ENCODE assay signal across 1 cellular context in the genomic region with DNA sequence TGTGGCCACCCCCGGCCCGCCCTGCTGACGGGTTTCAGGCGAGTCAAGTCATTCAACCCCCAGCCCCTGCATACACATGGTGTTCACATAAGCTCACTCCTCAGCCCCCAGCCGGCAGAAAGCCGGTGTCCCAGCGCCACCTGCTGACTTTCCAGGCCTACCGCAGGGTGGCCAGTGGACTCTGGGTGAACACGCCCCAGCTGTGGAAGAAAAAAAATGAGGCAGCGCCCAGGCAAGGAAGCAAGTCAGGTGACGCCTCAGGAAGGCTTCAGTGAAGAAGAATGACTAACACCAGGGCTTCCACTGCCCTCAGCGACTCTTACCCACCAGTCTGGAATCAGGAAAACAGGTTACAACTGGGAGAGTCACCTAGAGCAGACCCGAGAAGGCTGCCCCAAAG.
TF ChIP-seq lines count a peak whose summit lies in the region.

No MANE protein-coding gene starts in this region.

TF ChIP-seq in SK-N-SH, 30 proteins besides CTCF, POLR2A, EP300 and RAD21 (continued from another document):
- TF ChIP-seq IRF3 (IDR thresholded peaks at IDR 0.05; ENCODE audit: low read depth, low read length) (no peak), RCOR1 (IDR thresholded peaks at IDR 0.05; ENCODE audit: low read length) (no peak), POLR2AphosphoS5 (IDR thresholded peaks at IDR 0.05; ENCODE audit: low read depth, low read length) (no peak), MAX (IDR thresholded peaks at IDR 0.05; ENCODE audit: low read depth) (no peak), FOXJ3 (CRISPR knock-in tag; IDR thresholded peaks at IDR 0.05) (no peak), USF2 (IDR thresholded peaks at IDR 0.05; ENCODE audit: borderline replicate concordance, low read depth, low read length) (no peak)
